In genomic region chr6:23021487-23021886, GRCh38 we compare ENCODE assay signal across 26 cellular contexts.
"Had no signal": no experiment of that assay in that cellular context is flagged by ENCODE, and none has a peak within 500 bp of the region (broad histone marks: within the 10 kb centered on the region; RNA-seq: fewer than 3 reads in every experiment).

No MANE protein-coding gene starts in this region.

- H3K4me3 ChIP-seq: stomach, suprapubic skin, testis, thoracic aorta, thyroid gland, tibial artery, tibial nerve, transverse colon, upper lobe of left lung, upper lobe of right lung, uterus, vagina had no signal

- H3K27ac ChIP-seq: stomach, suprapubic skin, testis, thoracic aorta, thyroid gland, tibial artery, tibial nerve, transverse colon, upper lobe of left lung, upper lobe of right lung, uterus, vagina had no signal

- H3K4me1 ChIP-seq: stomach, suprapubic skin, testis, thyroid gland, tibial nerve, transverse colon, upper lobe of left lung, upper lobe of right lung, uterus, vagina had no signal

- FAIRE-seq: urothelium cell line had no signal

- H3K9me3 ChIP-seq: suprapubic skin, testis, thoracic aorta, thyroid gland, tibial artery, transverse colon, upper lobe of left lung, upper lobe of right lung, uterus, vagina had no signal

- DNase-seq: stimulated activated CD4-positive, alpha-beta T cell treated with anti-CD3 and anti-CD28 coated beads, Interleukin-2, amount 100 ng/mL, for 48 hours; stimulated activated CD4-positive, alpha-beta T cell treated with anti-CD3 and anti-CD28 coated beads, Interleukin-4, amount 100 ng/mL, for 1 hour; stimulated activated CD4-positive, alpha-beta T cell treated with anti-CD3 and anti-CD28 coated beads, Interleukin-4, amount 100 ng/mL, for 24 hours; stimulated activated CD4-positive, alpha-beta T cell treated with anti-CD3 and anti-CD28 coated beads, Interleukin-4, amount 100 ng/mL, for 4 hours; stimulated activated CD8-positive, alpha-beta memory T cell treated with anti-CD3 and anti-CD28 coated beads, Interleukin-4, amount 100 ng/mL, for 48 hours; stimulated activated naive B cell treated with anti-CD40 and anti-IgM and Interleukin-4, amounts not matched to agents 10 μg/mL and 1 μg/mL and 100 μg/mL, for 72 hours; stimulated activated naive CD4-positive, alpha-beta T cell; stimulated activated naive CD4-positive, alpha-beta T cell treated with Interleukin-2 at 50 U/mL for 16 hours; stimulated activated naive CD8-positive, alpha-beta T cell treated with anti-CD3 and anti-CD28 coated beads, Interleukin-15, amount 100 ng/mL, for 72 hours; stimulated activated naive CD8-positive, alpha-beta T cell treated with anti-CD3 and anti-CD28 coated beads, Interleukin-15, Interleukin-2, amounts not matched to agents 100 U/mL and 50 U/mL, for 24 hours; stomach; substantia nigra; testis; thyroid gland; tibial artery; transverse colon; upper lobe of left lung; upper lobe of right lung; uterus had no signal

- H3K27me3 ChIP-seq: stomach, suprapubic skin, testis, thyroid gland, tibial artery, tibial nerve, transverse colon, upper lobe of left lung, upper lobe of right lung, uterus, vagina had no signal

- ATAC-seq: stimulated activated effector memory CD8-positive, alpha-beta T cell treated with anti-CD3 and anti-CD28 coated beads, Interleukin-12 subunit alpha, Interleukin-12 subunit beta, amount 100 ng/mL, for 72 hours; stimulated activated memory B cell treated with anti-CD40 and anti-IgM and Interleukin-4, amounts not matched to agents 10 μg/mL and 1 μg/mL and 100 μg/mL, for 72 hours; stimulated activated naive B cell treated with anti-CD40 and anti-IgM and Interleukin-4, amounts not matched to agents 10 μg/mL and 1 μg/mL and 100 μg/mL, for 72 hours; stimulated activated naive CD8-positive, alpha-beta T cell treated with anti-CD3 and anti-CD28 coated beads, Interleukin-15, amount 100 ng/mL, for 72 hours; stimulated activated naive CD8-positive, alpha-beta T cell treated with anti-CD3 and anti-CD28 coated beads, Interleukin-15, Interleukin-2, amounts not matched to agents 100 U/mL and 50 U/mL, for 24 hours; upper lobe of right lung had no signal

- H3K36me3 ChIP-seq: stomach, suprapubic skin, thoracic aorta, thyroid gland, tibial artery, tibial nerve, transverse colon, upper lobe of left lung, upper lobe of right lung, uterus, vagina had no signal
